In the genomic region with DNA sequence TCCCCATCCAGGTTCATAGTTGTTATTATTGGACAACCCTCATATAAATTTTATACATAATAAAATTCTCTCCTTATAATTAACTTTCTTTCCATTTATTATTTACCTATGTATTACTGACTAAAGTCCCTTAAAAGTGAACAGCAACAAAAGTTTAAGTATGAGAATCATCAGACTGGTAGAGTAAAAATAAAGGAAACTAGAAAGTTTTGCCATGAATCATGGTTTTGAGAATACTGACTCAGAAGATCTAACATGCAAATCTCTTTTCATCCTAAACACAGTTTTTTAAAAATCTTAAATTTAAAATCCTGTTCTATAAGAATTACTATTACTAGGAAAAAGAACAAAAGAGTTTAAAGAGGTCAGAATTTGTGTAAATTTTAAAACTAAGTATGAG, we compare ENCODE assay signal across 15 cellular contexts.
DNase-seq lines count a peak whose midpoint lies in the region; ATAC-seq lines count a peak whose summit lies in the region.
"Had no signal": no experiment of that assay in that cellular context is flagged by ENCODE, and none has a peak within 500 bp of the region (broad histone marks: within the 10 kb centered on the region; RNA-seq: fewer than 3 reads in every experiment).

No MANE protein-coding gene starts in this region.

- peak; percentile 30 for DNase-seq in AG20443 (ENCODE audit: low spot score)
- peak; percentile 30 for DNase-seq in GM03348 (ENCODE audit: low spot score)
- peak; percentile 5 for DNase-seq in RKO (ENCODE audit: low spot score)
- peak; percentile 62 for DNase-seq in fibroblast of peridontal ligament (ENCODE audit: extremely low read depth)
- no peak for DNase-seq in NK-92 treated with Interleukin-12 subunit alpha and Interleukin-12 subunit beta, amount 100 ng/mL, for 24 hours (lab: John Stamatoyannopoulos, UW)
- DNase-seq in GF-D8 (lab: John Stamatoyannopoulos, UW) = no peak
- DNase-seq: dermis blood vessel endothelial cell, DMS79 treated with DMSO at 0.1 percent for 48 hours, hypothalamus, NCI-H146, NCI-H510A, ovary, PC-9, stomach had no signal

- ATAC-seq in HG03432 (IDR thresholded peaks at IDR 0.05; ENCODE audit: unreplicated experiment) = no peak

Comparison
In these comparisons a context has a peak if more than half of its experiments do, and no peak if none do; other contexts are left out.
1. DNase-seq: peak in AG20443 (single experiment), GM03348 (single experiment), RKO (single experiment) and fibroblast of peridontal ligament (single experiment); none in NK-92 treated with Interleukin-12 subunit alpha and Interleukin-12 subunit beta, amount 100 ng/mL, for 24 hours (single experiment) and GF-D8 (single experiment).